Comparison of ENCODE assay signal across 18 cellular contexts in genomic region chr1:206914138-206914537, GRCh38. TPM values are rescaled to one million over a fixed set of nuclear protein-coding genes. Genes with fewer than 3 reads are reported as not detected.
"Had no signal": no experiment of that assay in that cellular context is flagged by ENCODE, and none has a peak within 500 bp of the region (broad histone marks: within the 10 kb centered on the region; RNA-seq: fewer than 3 reads in every experiment).

No MANE protein-coding gene starts in this region.

- H3K9me3 Mint-ChIP-seq: T-helper 2 cell treated with Interferon-gamma antibody and Interleukin-4, amounts not matched to agents 5 μg/mL and 100 μg/mL, for 36 hours had no signal

- H3K9me3 ChIP-seq: body of pancreas, ovary, tibial artery had no signal

- H3K27me3 ChIP-seq: body of pancreas, foreskin keratinocyte, ovary had no signal

- H3K4me3 ChIP-seq: body of pancreas, ovary, tibial artery had no signal

- H3K27ac ChIP-seq: body of pancreas, foreskin keratinocyte, ovary, tibial artery had no signal

- H3K27ac Mint-ChIP-seq: activated CD8-positive, alpha-beta memory T cell treated with anti-CD3 and anti-CD28 coated beads, Interleukin-2, amount 10 ng/mL, durations not matched to agents 7 days and 5 days had no signal

- H3K36me3 ChIP-seq: ovary, tibial artery had no signal

- H3K4me3 Mint-ChIP-seq: activated CD8-positive, alpha-beta memory T cell treated with anti-CD3 and anti-CD28 coated beads, Interleukin-2, amount 10 ng/mL, durations not matched to agents 7 days and 5 days; T-helper 2 cell treated with Interferon-gamma antibody and Interleukin-4, amounts not matched to agents 5 μg/mL and 100 μg/mL, for 36 hours had no signal

- DNase-seq: activated CD4-positive, alpha-beta T cell treated with anti-CD3 and anti-CD28 coated beads, Interleukin-2, amount 50 U/mL, for 4 hours; activated CD4-positive, CD25-positive, alpha-beta regulatory T cell; activated CD8-positive, alpha-beta memory T cell treated with anti-CD3 and anti-CD28 coated beads, Interleukin-2, amount 10 ng/mL, durations not matched to agents 7 days and 5 days; activated naive CD4-positive, alpha-beta T cell; activated T-cell treated with anti-CD3 and anti-CD28 coated beads, Interleukin-2, amount 50 U/mL, for 48 hours; amniotic stem cell; body of pancreas; central memory CD4-positive, alpha-beta T cell; cortex of kidney; effector CD8-positive, alpha-beta T cell; foreskin keratinocyte; glutamatergic neuron; ovary; stimulated activated CD4-positive, alpha-beta T cell treated with anti-CD3 and anti-CD28 coated beads, Interleukin-1b, Interleukin-23, amount 100 ng/mL, for 48 hours had no signal

- H3K27me3 Mint-ChIP-seq: activated CD8-positive, alpha-beta memory T cell treated with anti-CD3 and anti-CD28 coated beads, Interleukin-2, amount 10 ng/mL, durations not matched to agents 7 days and 5 days had no signal

- ATAC-seq: activated CD8-positive, alpha-beta memory T cell treated with anti-CD3 and anti-CD28 coated beads, Interleukin-2, amount 10 ng/mL, durations not matched to agents 7 days and 5 days; body of pancreas; foreskin keratinocyte had no signal

RNA-seq across cellular contexts. Expression of gene IL24, which starts 16.9 kb away (rescaled TPM):
- total RNA-seq: activated CD8-positive, alpha-beta memory T cell treated with anti-CD3 and anti-CD28 coated beads, Interleukin-2, amount 10 ng/mL, durations not matched to agents 7 days and 5 days; body of pancreas; lower leg skin; subcutaneous adipose tissue had no signal

RNA-seq across cellular contexts. Expression of gene PIGR, which starts 32.1 kb away (rescaled TPM):
- total RNA-seq: foreskin keratinocyte had no signal
- polyA plus RNA-seq: foreskin keratinocyte had no signal

RNA-seq across cellular contexts. Expression of gene IL20, which starts 48.7 kb away (rescaled TPM):
- total RNA-seq: activated CD8-positive, alpha-beta memory T cell treated with anti-CD3 and anti-CD28 coated beads, Interleukin-2, amount 10 ng/mL, durations not matched to agents 7 days and 5 days; body of pancreas; lower leg skin; subcutaneous adipose tissue had no signal

RNA-seq across cellular contexts. Expression of gene FCAMR, which starts 56.1 kb away (rescaled TPM):
- total RNA-seq: activated CD8-positive, alpha-beta memory T cell treated with anti-CD3 and anti-CD28 coated beads, Interleukin-2, amount 10 ng/mL, durations not matched to agents 7 days and 5 days; body of pancreas; foreskin keratinocyte; lower leg skin; ovary; subcutaneous adipose tissue had no signal
- polyA plus RNA-seq: foreskin keratinocyte, ovary had no signal
